Comparison of ENCODE assay signal across 8 cellular contexts in genomic region chr4:38753021-38753806, GRCh38. TPM values are rescaled to one million over a fixed set of nuclear protein-coding genes. Genes with fewer than 3 reads are reported as not detected.
DNase-seq lines count a peak whose midpoint lies in the region; ATAC-seq and TF ChIP-seq lines count a peak whose summit lies in the region.

No MANE protein-coding gene starts in this region.

- no peaks in the 10 kb centered on the region for H3K36me3 Mint-ChIP-seq in activated naive CD8-positive, alpha-beta T cell treated with anti-CD3 and anti-CD28 coated beads, Interleukin-2, amount 50 U/mL, for 24 hours (ENCODE audit: low read depth)
- H3K36me3 Mint-ChIP-seq in T-helper 2 cell treated with Interferon-gamma antibody and Interleukin-4, amounts not matched to agents 5 μg/mL and 100 μg/mL, for 36 hours (ENCODE audit: low read depth), result no peaks in the 10 kb centered on the region

- H3K36me3 ChIP-seq in H7 (replicated peaks; ENCODE audit: control insufficient read depth, insufficient read depth, low read length), result no peaks in the 10 kb centered on the region

- H3K4me3 Mint-ChIP-seq in activated naive CD8-positive, alpha-beta T cell treated with anti-CD3 and anti-CD28 coated beads, Interleukin-2, amount 50 U/mL, for 24 hours, result no peak overlapping the region
- H3K4me3 Mint-ChIP-seq in T-helper 2 cell treated with Interferon-gamma antibody and Interleukin-4, amounts not matched to agents 5 μg/mL and 100 μg/mL, for 36 hours, result no peak overlapping the region

- H3K27me3 ChIP-seq in H7 (ENCODE audit: control insufficient read depth, insufficient read depth, low read length), result no peaks in the 10 kb centered on the region

- H3K27me3 Mint-ChIP-seq in activated naive CD8-positive, alpha-beta T cell treated with anti-CD3 and anti-CD28 coated beads, Interleukin-2, amount 50 U/mL, for 24 hours, result no peaks in the 10 kb centered on the region
- no peaks in the 10 kb centered on the region for H3K27me3 Mint-ChIP-seq in T-helper 2 cell treated with Interferon-gamma antibody and Interleukin-4, amounts not matched to agents 5 μg/mL and 100 μg/mL, for 36 hours (ENCODE audit: low read depth)

- intact Hi-C loops in cardiac septum (cut with DNase I), result no loop called here

- peak; percentile 73 for DNase-seq in H7
- peak; percentile 87 for DNase-seq in cardiac septum (ENCODE audit: low spot score)
- peak; percentile 98 for DNase-seq in renal cortical epithelial cell (ENCODE audit: low read depth)
- no peak for DNase-seq in activated naive CD8-positive, alpha-beta T cell treated with anti-CD3 and anti-CD28 coated beads, Interleukin-2, amount 50 U/mL, for 24 hours
- no peak for DNase-seq in T-helper 2 cell treated with Interferon-gamma antibody and Interleukin-4, amounts not matched to agents 5 μg/mL and 100 μg/mL, for 36 hours (ENCODE audit: low spot score)
- no peak for DNase-seq in stimulated activated CD4-positive, alpha-beta T cell treated with anti-CD3 and anti-CD28 coated beads, Interleukin-15, amount 100 ng/mL, for 24 hours

- peaks cover 7% of the 10 kb centered on the region for H3K4me1 Mint-ChIP-seq in activated naive CD8-positive, alpha-beta T cell treated with anti-CD3 and anti-CD28 coated beads, Interleukin-2, amount 50 U/mL, for 24 hours
- H3K4me1 Mint-ChIP-seq in T-helper 2 cell treated with Interferon-gamma antibody and Interleukin-4, amounts not matched to agents 5 μg/mL and 100 μg/mL, for 36 hours (ENCODE audit: low read depth), result peaks cover 12% of the 10 kb centered on the region

- H3K9me3 Mint-ChIP-seq in activated naive CD8-positive, alpha-beta T cell treated with anti-CD3 and anti-CD28 coated beads, Interleukin-2, amount 50 U/mL, for 24 hours, result no peaks in the 10 kb centered on the region
- peaks cover 9% of the 10 kb centered on the region for H3K9me3 Mint-ChIP-seq in T-helper 2 cell treated with Interferon-gamma antibody and Interleukin-4, amounts not matched to agents 5 μg/mL and 100 μg/mL, for 36 hours

- peak; percentile 98 for ATAC-seq in SK-N-SH treated with all-trans-retinoic acid at 6 μM for 48 hours
- no peak for ATAC-seq in activated naive CD8-positive, alpha-beta T cell treated with anti-CD3 and anti-CD28 coated beads, Interleukin-2, amount 50 U/mL, for 24 hours
- no peak for ATAC-seq in GM18873 (IDR thresholded peaks at IDR 0.05; ENCODE audit: low FRiP score, unreplicated experiment)

- no peak overlapping the region for H3K27ac Mint-ChIP-seq in activated naive CD8-positive, alpha-beta T cell treated with anti-CD3 and anti-CD28 coated beads, Interleukin-2, amount 50 U/mL, for 24 hours
- H3K27ac Mint-ChIP-seq in T-helper 2 cell treated with Interferon-gamma antibody and Interleukin-4, amounts not matched to agents 5 μg/mL and 100 μg/mL, for 36 hours, result no peak overlapping the region

- H3K4me3 ChIP-seq in H7 (ENCODE audit: insufficient read depth, low read depth, low read length), result no peak overlapping the region

TF ChIP-seq in SK-N-SH treated with all-trans-retinoic acid at 6 μM for 48 hours, 23 proteins besides CTCF, POLR2A, EP300 and RAD21:
- TF ChIP-seq CSRNP3 (CRISPR knock-in tag; IDR thresholded peaks at IDR 0.05) (no peak), TOX (CRISPR knock-in tag; IDR thresholded peaks at IDR 0.05; ENCODE audit: borderline replicate concordance) (no peak), ARNTL (CRISPR knock-in tag; IDR thresholded peaks at IDR 0.05; ENCODE audit: borderline replicate concordance, low read depth) (no peak), GLIS3 (CRISPR knock-in tag; IDR thresholded peaks at IDR 0.05) (no peak), ESRRG (CRISPR knock-in tag; IDR thresholded peaks at IDR 0.05) (no peak), ZNF70 (CRISPR knock-in tag; IDR thresholded peaks at IDR 0.05) (no peak), SNAI2 (CRISPR knock-in tag; IDR thresholded peaks at IDR 0.05) (no peak), POU6F1 (CRISPR knock-in tag; IDR thresholded peaks at IDR 0.05; ENCODE audit: borderline replicate concordance, low read depth) (no peak)

RNA-seq across cellular contexts. Expression of gene TLR10, which starts 29.6 kb away (rescaled TPM):
- total RNA-seq in H7 (2014; rRNA removed; shearing (Covaris generic)), result not detected in 2 replicates
- total RNA-seq in cardiac septum (0.22 TPM), renal cortical epithelial cell (not detected in 2 replicates)

RNA-seq across cellular contexts. Expression of gene TLR1, which starts 51.4 kb away (rescaled TPM):
- 0.03 TPM in 1 of 2 replicates, not detected in the other for total RNA-seq in H7 (2014; rRNA removed; shearing (Covaris generic))
- 4.9 TPM for total RNA-seq in cardiac septum
- 8.7 and 25.2 TPM in 2 replicates for total RNA-seq in renal cortical epithelial cell

Comparison
In these comparisons a context has a peak if more than half of its experiments do, and no peak if none do; other contexts are left out.
1. DNase-seq: peak in H7 (single experiment), cardiac septum (single experiment) and renal cortical epithelial cell (single experiment); none in activated naive CD8-positive, alpha-beta T cell treated with anti-CD3 and anti-CD28 coated beads, Interleukin-2, amount 50 U/mL, for 24 hours (single experiment), T-helper 2 cell treated with Interferon-gamma antibody and Interleukin-4, amounts not matched to agents 5 μg/mL and 100 μg/mL, for 36 hours (single experiment) and stimulated activated CD4-positive, alpha-beta T cell treated with anti-CD3 and anti-CD28 coated beads, Interleukin-15, amount 100 ng/mL, for 24 hours (single experiment).